In the genomic region with DNA sequence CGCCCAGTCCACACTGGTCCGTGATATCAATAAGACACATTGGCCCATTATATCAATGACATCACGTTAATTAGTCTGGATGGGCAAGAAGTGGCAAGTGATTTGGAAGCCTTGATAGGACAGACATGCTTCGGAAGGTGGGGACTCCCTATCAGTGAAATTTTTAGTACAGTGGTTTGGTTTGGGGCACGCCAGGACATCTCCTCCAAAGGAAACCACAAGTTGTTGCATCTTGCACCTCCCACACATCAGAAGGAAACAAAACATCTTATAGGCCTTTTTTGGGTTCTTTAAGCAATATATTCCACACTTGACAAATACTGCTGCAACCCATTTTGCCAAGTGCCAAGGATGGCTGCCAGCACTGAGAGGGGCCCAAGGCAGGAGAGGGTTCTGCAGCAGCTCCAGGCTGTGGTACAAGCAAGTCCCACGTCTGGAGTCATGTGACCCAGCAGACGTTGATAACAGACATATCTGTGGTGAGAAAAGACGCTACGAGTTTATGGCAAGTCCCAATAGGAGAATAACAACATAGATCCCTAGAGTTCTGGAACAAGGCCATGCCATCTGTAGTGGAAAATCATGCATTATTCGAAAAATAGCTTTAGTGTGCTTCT, we compare ENCODE assay signal across 12 cellular contexts.
A peak's percentile ranks its signal among the peaks of the same experiment; 100 is the strongest.
DNase-seq lines count a peak whose midpoint lies in the region; ATAC-seq and TF ChIP-seq lines count a peak whose summit lies in the region.
"Had no signal": no experiment of that assay in that cellular context is flagged by ENCODE, and none has a peak within 500 bp of the region (broad histone marks: within the 10 kb centered on the region; RNA-seq: fewer than 3 reads in every experiment).

No MANE protein-coding gene starts in this region.

- ATAC-seq in activated CD8-positive, alpha-beta T cell treated with anti-CD3 and anti-CD28 coated beads for 36 hours: peak; percentile 50
- ATAC-seq: heart left ventricle had no signal

- H3K27ac Mint-ChIP-seq in activated CD8-positive, alpha-beta T cell treated with anti-CD3 and anti-CD28 coated beads for 36 hours: peak overlapping the region; percentile 69
- no peak overlapping the region for H3K27ac Mint-ChIP-seq in mesothelial cell of epicardium

- H4K8ac ChIP-seq in mesenchymal stem cell (ENCODE audit: low read length): no peak overlapping the region

- H3K36me3 Mint-ChIP-seq in activated CD8-positive, alpha-beta T cell treated with anti-CD3 and anti-CD28 coated beads for 36 hours (ENCODE audit: low read depth): no peaks in the 10 kb centered on the region
- H3K36me3 Mint-ChIP-seq in mesothelial cell of epicardium: no peaks in the 10 kb centered on the region

- no peak overlapping the region for H3K23ac ChIP-seq in mesenchymal stem cell (ENCODE audit: low read length in 2 of 2)

- no peak overlapping the region for H2AK5ac ChIP-seq in mesenchymal stem cell (ENCODE audit: low read length, severe bottlenecking)

- H3K36me3 ChIP-seq in KOPT-K1 (ENCODE audit: insufficient read depth, low read length) (no peaks in the 10 kb centered on the region), mesenchymal stem cell (ENCODE audit: control insufficient read depth in 1 of 2, insufficient read depth in 2 of 2, low read depth in 1 of 2, low read length in 2 of 2) (no peaks in the 10 kb centered on the region)
- H3K36me3 ChIP-seq: cardiac muscle cell, heart left ventricle had no signal

- no peak overlapping the region for H3K4me3 ChIP-seq in mesenchymal stem cell (ENCODE audit: insufficient read depth in 1 of 2, low read depth in 1 of 2, low read length in 2 of 2)
- H3K4me3 ChIP-seq: cardiac muscle cell, heart left ventricle, PC-9 had no signal

- no peak overlapping the region for H3K9ac ChIP-seq in mesenchymal stem cell (ENCODE audit: low read length)

- no peak overlapping the region for H2BK12ac ChIP-seq in mesenchymal stem cell (ENCODE audit: low read length in 2 of 2)

- CTCF ChIA-PET in activated CD8-positive, alpha-beta T cell treated with anti-CD3 and anti-CD28 coated beads for 36 hours (lab: Charles Lee): interaction anchor here (0.9 to 1.2 kb wide), 2 partner anchors 266 to 346 kb away, joined by 3 to 4 read pairs; no protein-coding TSS in a partner anchor

- no peak overlapping the region for H3K14ac ChIP-seq in mesenchymal stem cell (ENCODE audit: low read length in 2 of 2)

- peaks cover 3% of the 10 kb centered on the region for H3K27me3 Mint-ChIP-seq in activated CD8-positive, alpha-beta T cell treated with anti-CD3 and anti-CD28 coated beads for 36 hours
- peaks cover 58% of the 10 kb centered on the region for H3K27me3 Mint-ChIP-seq in mesothelial cell of epicardium (ENCODE audit: low read depth)

- peaks cover 19% of the 10 kb centered on the region for H3K4me1 Mint-ChIP-seq in activated CD8-positive, alpha-beta T cell treated with anti-CD3 and anti-CD28 coated beads for 36 hours (ENCODE audit: low read depth)
- no peaks in the 10 kb centered on the region for H3K4me1 Mint-ChIP-seq in mesothelial cell of epicardium

- intact Hi-C loops in activated CD8-positive, alpha-beta T cell treated with anti-CD3 and anti-CD28 coated beads for 36 hours (cut with micrococcal nuclease): loop anchor here (1.0 kb wide), 1 partner anchor 24 kb away; no protein-coding TSS in a partner anchor

- peak overlapping the region; percentile 62 for H3K27ac ChIP-seq in KOPT-K1 (ENCODE audit: low read depth, low read length, poor library complexity, severe bottlenecking)
- no peak overlapping the region for H3K27ac ChIP-seq in mesenchymal stem cell (ENCODE audit: low read length, poor library complexity, severe bottlenecking)
- H3K27ac ChIP-seq: cardiac muscle cell, heart left ventricle, PC-9 had no signal

- no peak overlapping the region for H2BK5ac ChIP-seq in mesenchymal stem cell (ENCODE audit: low read depth, low read length, poor library complexity, severe bottlenecking)

- no peaks in the 10 kb centered on the region for H3K4me1 ChIP-seq in mesenchymal stem cell (ENCODE audit: control insufficient read depth, insufficient read depth, low read depth, low read length)
- H3K4me1 ChIP-seq: heart left ventricle had no signal

- H3K4ac ChIP-seq in mesenchymal stem cell (ENCODE audit: low read depth in 1 of 2, low read length in 2 of 2): no peak overlapping the region

- no peak overlapping the region for H2BK15ac ChIP-seq in mesenchymal stem cell (ENCODE audit: low read depth, poor library complexity, severe bottlenecking)

- H2BK120ac ChIP-seq in mesenchymal stem cell (ENCODE audit: low read depth, low read length): no peak overlapping the region

- H3K79me1 ChIP-seq in mesenchymal stem cell (replicated peaks; ENCODE audit: low read length, poor library complexity, severe bottlenecking): no peaks in the 10 kb centered on the region

- no peak overlapping the region for H3K4me3 Mint-ChIP-seq in activated CD8-positive, alpha-beta T cell treated with anti-CD3 and anti-CD28 coated beads for 36 hours
- H3K4me3 Mint-ChIP-seq in mesothelial cell of epicardium: no peak overlapping the region

- H3K9me3 Mint-ChIP-seq in activated CD8-positive, alpha-beta T cell treated with anti-CD3 and anti-CD28 coated beads for 36 hours: peaks cover 5% of the 10 kb centered on the region
- no peaks in the 10 kb centered on the region for H3K9me3 Mint-ChIP-seq in mesothelial cell of epicardium

- H3K9me3 ChIP-seq in KOPT-K1 (ENCODE audit: insufficient read depth, low read length, poor library complexity, severe bottlenecking) (no peaks in the 10 kb centered on the region), mesenchymal stem cell (ENCODE audit: control insufficient read depth, low read length) (peaks cover 3% of the 10 kb centered on the region)
- H3K9me3 ChIP-seq: heart left ventricle had no signal

- peaks cover 3 to 75% of the 10 kb centered on the region in 2 experiments for H3K27me3 ChIP-seq in mesenchymal stem cell (ENCODE audit: control insufficient read depth in 1 of 2, insufficient read depth in 1 of 2, low read length in 2 of 2)

- 68% methylated on average over 9 of the region's 10 CpGs for WGBS in mesenchymal stem cell

- POLR2A ChIA-PET in activated CD8-positive, alpha-beta T cell treated with anti-CD3 and anti-CD28 coated beads for 36 hours (lab: Charles Lee): interaction anchor here (0.6 to 1.1 kb wide), 2 partner anchors 23 to 155 kb away, joined by 3 to 6 read pairs; no protein-coding TSS in a partner anchor

- TF ChIP-seq CTCF in activated CD8-positive, alpha-beta T cell treated with anti-CD3 and anti-CD28 coated beads for 36 hours (IDR thresholded peaks at IDR 0.05): no peak
- TF ChIP-seq CTCF in mesothelial cell of epicardium (IDR thresholded peaks at IDR 0.05; ENCODE audit: unreplicated experiment) (no peak), GM20000 (IDR thresholded peaks at IDR 0.05; ENCODE audit: extremely low read depth, missing control alignments) (no peak)

- DNase-seq in CMK (ENCODE audit: low read depth): peak; percentile 56
- peak; percentile 50 for DNase-seq in activated CD8-positive, alpha-beta T cell treated with anti-CD3 and anti-CD28 coated beads for 36 hours
- DNase-seq in inferior parietal cortex (ENCODE audit: extremely low spot score): peak; percentile 58
- DNase-seq in mesothelial cell of epicardium (ENCODE audit: low spot score in 2 of 2, unreplicated experiment in 2 of 2): no peak
- no peak for DNase-seq in GM20000 (ENCODE audit: low spot score)
- DNase-seq in mesenchymal stem cell: no peak
- DNase-seq: activated CD8-positive, alpha-beta memory T cell treated with anti-CD3 and anti-CD28 coated beads, Interleukin-2, amount 50 U/mL, for 48 hours; heart left ventricle; KG1 had no signal

- no peak overlapping the region for H2AFZ ChIP-seq in mesenchymal stem cell (ENCODE audit: low read depth, low read length)
- H2AFZ ChIP-seq: PC-9 had no signal

- no peak overlapping the region for H4K91ac ChIP-seq in mesenchymal stem cell (ENCODE audit: low read length)

- no peak overlapping the region for H3K18ac ChIP-seq in mesenchymal stem cell (ENCODE audit: low read depth in 1 of 2, low read length in 2 of 2)

- no peak overlapping the region for H3K4me2 ChIP-seq in mesenchymal stem cell (ENCODE audit: low read length, poor library complexity, severe bottlenecking)
- H3K4me2 ChIP-seq: PC-9 had no signal

Comparison
In these comparisons a context has a peak if more than half of its experiments do, and no peak if none do; other contexts are left out.
1. DNase-seq: peak in CMK (single experiment), activated CD8-positive, alpha-beta T cell treated with anti-CD3 and anti-CD28 coated beads for 36 hours (single experiment) and inferior parietal cortex (single experiment); none in mesothelial cell of epicardium (0 of 2), GM20000 (single experiment) and mesenchymal stem cell (single experiment).